Comparison of ENCODE assay signal across 8 cellular contexts in the genomic region with DNA sequence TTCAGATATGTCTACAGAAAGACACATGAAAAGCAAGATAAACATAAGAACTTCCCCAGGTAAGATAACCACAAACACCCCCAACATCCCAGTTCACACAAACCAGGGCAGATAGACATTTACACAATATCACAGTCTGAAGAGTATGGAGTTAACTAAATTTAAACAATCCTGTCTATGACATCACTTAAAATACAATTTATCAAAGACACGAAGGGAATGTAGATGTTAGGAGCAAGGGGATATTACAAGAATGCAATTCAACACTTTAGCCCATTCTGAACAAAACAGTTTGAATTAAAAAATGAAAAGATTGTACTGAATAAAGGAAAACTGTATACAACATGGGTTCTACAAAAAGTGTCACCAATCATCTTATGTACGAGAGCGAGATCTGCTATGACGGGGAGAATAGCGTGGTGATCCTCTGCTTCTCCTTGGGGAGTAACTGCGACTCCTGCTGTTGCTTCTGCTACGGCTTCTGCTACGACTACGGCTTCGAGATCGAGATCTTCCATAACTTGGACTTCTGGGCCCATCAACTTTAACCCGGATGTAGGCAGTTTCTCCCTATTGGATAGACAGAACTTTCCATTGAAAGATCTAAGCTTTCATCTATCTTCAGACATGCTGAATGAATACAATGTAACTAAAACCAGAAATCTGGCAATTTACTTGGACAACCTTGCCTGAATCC.
DNase-seq lines count a peak whose midpoint lies in the region; ATAC-seq and TF ChIP-seq lines count a peak whose summit lies in the region.

No MANE protein-coding gene starts in this region.

- H3K27ac ChIP-seq in HL-60 (replicated peaks): peak overlapping the region; percentile 100
- no peak overlapping the region for H3K27ac ChIP-seq in mucosa of rectum (ENCODE audit: low read depth in 2 of 2, low read length in 2 of 2)

- ATAC-seq in HG02938 (IDR thresholded peaks at IDR 0.05; ENCODE audit: unreplicated experiment) (no peak), HG03025 (IDR thresholded peaks at IDR 0.05; ENCODE audit: low FRiP score, unreplicated experiment) (no peak)

- no peak for TF ChIP-seq CTCF in HL-60 (IDR thresholded peaks at IDR 0.05; ENCODE audit: insufficient read depth, low read length)
- TF ChIP-seq CTCF in astrocyte of the cerebellum (IDR thresholded peaks at IDR 0.05; ENCODE audit: low read depth, low read length, missing control alignments): no peak

- peak overlapping the region; percentile 80 for H3K4me3 ChIP-seq in HL-60 (replicated peaks; ENCODE audit: insufficient read depth, low read length)
- peak overlapping the region; percentile 99 for H3K4me3 ChIP-seq in astrocyte of the cerebellum (ENCODE audit: low read depth, low read length)
- H3K4me3 ChIP-seq in mucosa of rectum (ENCODE audit: low read length in 2 of 2): peak overlapping the region; percentile 98 to 100

- H3K27me3 ChIP-seq in HL-60 (ENCODE audit: insufficient read depth, poor library complexity, severe bottlenecking) (no peaks in the 10 kb centered on the region), mucosa of rectum (ENCODE audit: control insufficient read depth in 2 of 2, insufficient read depth in 2 of 2, low read length in 2 of 2) (no peaks in the 10 kb centered on the region)

- peak; percentile 4 for DNase-seq in AG08395 (ENCODE audit: low spot score)
- peak in 1 of 2 experiments; percentile 31 for DNase-seq in HL-60 (ENCODE audit: low read depth in 1 of 2, low spot score in 1 of 2)
- DNase-seq in astrocyte of the cerebellum (ENCODE audit: low read depth): no peak
- no peak for DNase-seq in stimulated activated CD8-positive, alpha-beta memory T cell treated with anti-CD3 and anti-CD28 coated beads, Interleukin-4, amount 100 ng/mL, for 48 hours
- no peak for DNase-seq in SKM-1 treated with dmso at 0.1 percent for 144 hours (lab: John Stamatoyannopoulos, UW; ENCODE audit: unreplicated experiment)

- peak overlapping the region; percentile 96 to 100 for H3K9ac ChIP-seq in mucosa of rectum (ENCODE audit: low read depth in 1 of 2, low read length in 2 of 2)

- peaks cover 49 to 51% of the 10 kb centered on the region in 2 donors for H3K36me3 ChIP-seq in mucosa of rectum (ENCODE audit: control insufficient read depth in 2 of 2, insufficient read depth in 2 of 2, low read length in 2 of 2)

- peaks cover 22 to 29% of the 10 kb centered on the region in 2 donors for H3K4me1 ChIP-seq in mucosa of rectum (ENCODE audit: control insufficient read depth in 2 of 2, insufficient read depth in 2 of 2, low read length in 2 of 2)

- no peaks in the 10 kb centered on the region for H3K9me3 ChIP-seq in mucosa of rectum (ENCODE audit: control insufficient read depth in 2 of 2, low read length in 2 of 2)

- in situ Hi-C loops in astrocyte of the cerebellum (cut with HindIII; ENCODE audit: low sequenced_read_pairs): no loop called here
